Comparison of ENCODE assay signal across 8 cellular contexts in genomic region chr19:21474671-21475181, GRCh38. TPM values are rescaled to one million over a fixed set of nuclear protein-coding genes. Genes with fewer than 3 reads are reported as not detected.
A peak's percentile ranks its signal among the peaks of the same experiment; 100 is the strongest.
DNase-seq lines count a peak whose midpoint lies in the region; ATAC-seq and TF ChIP-seq lines count a peak whose summit lies in the region.

No MANE protein-coding gene starts in this region.

- no peak overlapping the region for H2AFZ ChIP-seq in MM.1S (ENCODE audit: low read length)

- H3K9me2 ChIP-seq in MM.1S (replicated peaks; ENCODE audit: insufficient read depth, low read length): no peaks in the 10 kb centered on the region

- peak overlapping the region; percentile 79 for H3K4me3 ChIP-seq in iPS-15b (ENCODE audit: low read depth, low read length)
- H3K4me3 ChIP-seq in uterus: peak overlapping the region; percentile 25 to 42
- H3K4me3 ChIP-seq in MM.1S (ENCODE audit: low read length): no peak overlapping the region

- H3K27me3 ChIP-seq in iPS-15b (ENCODE audit: control insufficient read depth, insufficient read depth, low read length) (no peaks in the 10 kb centered on the region), uterus (no peaks in the 10 kb centered on the region), MM.1S (replicated peaks; ENCODE audit: insufficient read depth, low read length) (no peaks in the 10 kb centered on the region)

- H3K9me3 ChIP-seq in iPS-15b (ENCODE audit: control insufficient read depth, insufficient read depth, low read length): no peaks in the 10 kb centered on the region
- no peaks in the 10 kb centered on the region for H3K9me3 ChIP-seq in uterus
- H3K9me3 ChIP-seq in MM.1S (replicated peaks; ENCODE audit: insufficient read depth, low read length): no peaks in the 10 kb centered on the region

- no peak overlapping the region for H3K27ac ChIP-seq in uterus
- H3K27ac ChIP-seq in MM.1S (ENCODE audit: low read length): no peak overlapping the region

- H3K4me1 ChIP-seq in iPS-15b (ENCODE audit: control insufficient read depth, insufficient read depth, low read length): no peaks in the 10 kb centered on the region
- no peaks in the 10 kb centered on the region for H3K4me1 ChIP-seq in uterus
- no peaks in the 10 kb centered on the region for H3K4me1 ChIP-seq in MM.1S (ENCODE audit: low read length)

- peak overlapping the region; percentile 92 for H3K9ac ChIP-seq in iPS-15b (ENCODE audit: low read depth, low read length)
- no peak overlapping the region for H3K9ac ChIP-seq in MM.1S (ENCODE audit: low read length)

- H3K36me3 ChIP-seq in iPS-15b (ENCODE audit: control insufficient read depth, insufficient read depth, low read length) (no peaks in the 10 kb centered on the region), uterus (no peaks in the 10 kb centered on the region), MM.1S (replicated peaks; ENCODE audit: insufficient read depth, low read length) (no peaks in the 10 kb centered on the region)

- no peak overlapping the region for H3K4me2 ChIP-seq in MM.1S (ENCODE audit: low read depth, low read length)

- no peaks in the 10 kb centered on the region for H3F3A ChIP-seq in MM.1S (ENCODE audit: insufficient read depth, low read length)

- DNase-seq in T-helper 22 cell (ENCODE audit: low read depth) (peak; percentile 37), astrocyte of the hippocampus (ENCODE audit: low read depth, low spot score) (peak; percentile 90), sciatic nerve (ENCODE audit: low spot score) (peak; percentile 83), uterus (peak; percentile 63 to 78), NCI-H526 (lab: John Stamatoyannopoulos, UW) (no peak), MM.1S (no peak)

- no peaks in the 10 kb centered on the region for H4K20me1 ChIP-seq in MM.1S (ENCODE audit: insufficient read depth, low read length)

- ATAC-seq in GM21423 (IDR thresholded peaks at IDR 0.05; ENCODE audit: unreplicated experiment): peak; percentile 87
- ATAC-seq in sciatic nerve: peak; percentile 98

- TF ChIP-seq CTCF in uterus (IDR thresholded peaks at IDR 0.05): peak in 1 of 4 experiments; percentile 14
- no peak for TF ChIP-seq CTCF in MM.1S (IDR thresholded peaks at IDR 0.05; ENCODE audit: low read length)

- no peak for TF ChIP-seq POLR2A in uterus (IDR thresholded peaks at IDR 0.05)

- no peaks in the 10 kb centered on the region for H3K79me2 ChIP-seq in MM.1S (ENCODE audit: low read length)

- intact Hi-C loops in sciatic nerve (cut with DNase I) (no loop called here), uterus (cut with DNase I; ENCODE audit: low total_unique reads) (no loop called here)

RNA-seq across cellular contexts. Expression of gene ZNF429, which starts 30.7 kb away (rescaled TPM):
- total RNA-seq in sciatic nerve (14.4 TPM), uterus (10 to 100 TPM in 3 of 4 donors, 1 to 10 TPM in 1; 3.3 to 17.0 (median 15.9) TPM)

Comparison
In these comparisons a context has a peak if more than half of its experiments do, and no peak if none do; other contexts are left out.
1. DNase-seq: peak in T-helper 22 cell (single experiment), astrocyte of the hippocampus (single experiment), sciatic nerve (single experiment) and uterus (2 of 2); none in NCI-H526 (0 of 2) and MM.1S (single experiment).